ENCODE assay signal across 8 cellular contexts in genomic region chr10:43287056-43288007, GRCh38. TPM values are rescaled to one million over a fixed set of nuclear protein-coding genes. Genes with fewer than 3 reads are reported as not detected.
A peak's percentile ranks its signal among the peaks of the same experiment; 100 is the strongest.
DNase-seq lines count a peak whose midpoint lies in the region; ATAC-seq and TF ChIP-seq lines count a peak whose summit lies in the region.

No MANE protein-coding gene starts in this region.

- H3K27ac ChIP-seq in osteoblast (ENCODE audit: low read depth, low read length) (no peak overlapping the region), H9 (ENCODE audit: insufficient read length, low read depth, low read length) (no peak overlapping the region)

- no peaks in the 10 kb centered on the region for H3K36me3 Mint-ChIP-seq in activated naive CD4-positive, alpha-beta T cell treated with anti-CD3 and anti-CD28 coated beads, Interleukin-2, amount 50 U/mL, for 24 hours
- no peaks in the 10 kb centered on the region for H3K36me3 Mint-ChIP-seq in H9 (ENCODE audit: insufficient read depth in 1 of 3, low read depth in 3 of 3)

- H3K27me3 ChIP-seq in osteoblast (ENCODE audit: insufficient read depth, low read length) (peaks cover 4% of the 10 kb centered on the region), H9 (ENCODE audit: insufficient read depth, low read length) (no peaks in the 10 kb centered on the region)

- TF ChIP-seq CTCF in osteoblast (IDR thresholded peaks at IDR 0.05; ENCODE audit: extremely low read depth, low read depth, low read length): no peak
- TF ChIP-seq CTCF in H9 (conservative IDR thresholded peaks at IDR 0.05): no peak

- H2AFZ ChIP-seq in osteoblast (ENCODE audit: low read length): no peak overlapping the region
- H2AFZ ChIP-seq in H9 (ENCODE audit: low read length): no peak overlapping the region

- H4K91ac ChIP-seq in H9 (ENCODE audit: insufficient read length, low read depth, low read length): no peak overlapping the region

- H3K79me2 ChIP-seq in osteoblast (ENCODE audit: insufficient read depth, low read length) (no peaks in the 10 kb centered on the region), H9 (ENCODE audit: insufficient read depth, low read length) (no peaks in the 10 kb centered on the region)

- WGBS in H9 (ENCODE audit: extremely low coverage, insufficient read length, low lambda C conversion rate): no CpG with 5 or more reads among the region's 11 CpGs

- no peak overlapping the region for H3K56ac ChIP-seq in H9 (ENCODE audit: insufficient read length, low read depth, low read length)

- no peak overlapping the region for H3K4me3 ChIP-seq in osteoblast (ENCODE audit: insufficient read depth, low read length)

- no peak overlapping the region for H2BK20ac ChIP-seq in H9 (ENCODE audit: low read depth, low read length, poor library complexity, severe bottlenecking)

- no peaks in the 10 kb centered on the region for H4K20me1 ChIP-seq in osteoblast (ENCODE audit: insufficient read depth, low read length)
- H4K20me1 ChIP-seq in H9 (ENCODE audit: control insufficient read depth, insufficient read depth, insufficient read length): no peaks in the 10 kb centered on the region

- DNase-seq in OCI-M1 (lab: John Stamatoyannopoulos, UW) (peak; percentile 71), osteoblast (ENCODE audit: insufficient read length, low spot score, missing footprints) (peak; percentile 42), H9 (no peak), SHP77 treated with DMSO at 0.1 percent for 48 hours (lab: John Stamatoyannopoulos, UW) (no peak)

- H3K9me3 Mint-ChIP-seq in activated naive CD4-positive, alpha-beta T cell treated with anti-CD3 and anti-CD28 coated beads, Interleukin-2, amount 50 U/mL, for 24 hours: no peaks in the 10 kb centered on the region
- no peaks in the 10 kb centered on the region for H3K9me3 Mint-ChIP-seq in H9

- H4K5ac ChIP-seq in H9 (ENCODE audit: insufficient read length, low read depth, low read length): no peak overlapping the region

- no peaks in the 10 kb centered on the region for H3K23me2 ChIP-seq in H9 (ENCODE audit: insufficient read length, low read depth, low read length, poor library complexity, severe bottlenecking)

- H3K14ac ChIP-seq in H9 (ENCODE audit: insufficient read depth, low read length): no peak overlapping the region

- no peaks in the 10 kb centered on the region for H3K27me3 Mint-ChIP-seq in activated naive CD4-positive, alpha-beta T cell treated with anti-CD3 and anti-CD28 coated beads, Interleukin-2, amount 50 U/mL, for 24 hours
- H3K27me3 Mint-ChIP-seq in H9 (ENCODE audit: low read depth): peaks cover 10% of the 10 kb centered on the region

- no peak overlapping the region for H2AK5ac ChIP-seq in H9 (ENCODE audit: insufficient read length, low read length)

- no peak overlapping the region for H3K9ac ChIP-seq in H9 (ENCODE audit: extremely low read depth, insufficient read length, low read length)

- H3K23ac ChIP-seq in H9 (ENCODE audit: insufficient read length, low read depth, low read length): no peak overlapping the region

- no peak overlapping the region for H3T11ph ChIP-seq in H9 (ENCODE audit: low read length)

- no peak overlapping the region for H4K8ac ChIP-seq in H9 (replicated peaks; ENCODE audit: insufficient read length, low read depth, low read length)

- H3K4me2 ChIP-seq in osteoblast (ENCODE audit: insufficient read depth, low read length) (no peak overlapping the region), H9 (ENCODE audit: insufficient read depth, insufficient read length, low read length) (no peak overlapping the region)

- H3K4me1 ChIP-seq in osteoblast (ENCODE audit: insufficient read depth, low read length) (no peaks in the 10 kb centered on the region), H9 (ENCODE audit: insufficient read depth, low read length) (no peaks in the 10 kb centered on the region; the same call in 1 of the 2 replicates)

- peak overlapping the region; percentile 82 for H3K27ac Mint-ChIP-seq in activated naive CD4-positive, alpha-beta T cell treated with anti-CD3 and anti-CD28 coated beads, Interleukin-2, amount 50 U/mL, for 24 hours
- H3K27ac Mint-ChIP-seq in H9: no peak overlapping the region; a peak in 1 of 7 replicates

- no peak overlapping the region for H2BK120ac ChIP-seq in H9 (ENCODE audit: low read depth, low read length, poor library complexity, severe bottlenecking)

- no peak overlapping the region for H2BK15ac ChIP-seq in H9 (ENCODE audit: low read depth, low read length)

- no peaks in the 10 kb centered on the region for H3K9me3 ChIP-seq in osteoblast (ENCODE audit: low read depth, low read length)
- no peaks in the 10 kb centered on the region for H3K9me3 ChIP-seq in H9 (ENCODE audit: control insufficient read depth, low read depth, low read length)

- no peak overlapping the region for H2BK5ac ChIP-seq in H9 (ENCODE audit: insufficient read length, low read length)

- no peaks in the 10 kb centered on the region for H3K36me3 ChIP-seq in osteoblast (ENCODE audit: insufficient read depth, low read length)

- no peaks in the 10 kb centered on the region for H3K79me1 ChIP-seq in H9 (ENCODE audit: insufficient read depth, low read depth, low read length, poor library complexity, severe bottlenecking)

- peaks cover 32% of the 10 kb centered on the region for H3K4me1 Mint-ChIP-seq in activated naive CD4-positive, alpha-beta T cell treated with anti-CD3 and anti-CD28 coated beads, Interleukin-2, amount 50 U/mL, for 24 hours
- H3K4me1 Mint-ChIP-seq in H9: peaks cover 9 to 14% of the 10 kb centered on the region in 2 experiments

- peak overlapping the region; percentile 63 for H3K4me3 Mint-ChIP-seq in activated naive CD4-positive, alpha-beta T cell treated with anti-CD3 and anti-CD28 coated beads, Interleukin-2, amount 50 U/mL, for 24 hours
- H3K4me3 Mint-ChIP-seq in H9: no peak overlapping the region

- no peak overlapping the region for H3K18ac ChIP-seq in H9 (ENCODE audit: insufficient read length, low read depth, low read length)

- ATAC-seq in GM18520 (IDR thresholded peaks at IDR 0.05; ENCODE audit: unreplicated experiment) (peak; percentile 73), HG02798 (IDR thresholded peaks at IDR 0.05; ENCODE audit: poor library complexity, unreplicated experiment) (peak; percentile 73), HG02840 (IDR thresholded peaks at IDR 0.05; ENCODE audit: low FRiP score, unreplicated experiment) (no peak)

- H2BK12ac ChIP-seq in H9 (ENCODE audit: insufficient read length, low read depth, low read length): no peak overlapping the region

- no peak overlapping the region for H3K4ac ChIP-seq in H9 (ENCODE audit: low read depth, low read length)

RNA-seq across cellular contexts. Expression of gene RASGEF1A, which starts 20.5 kb away (rescaled TPM):
- 1.1 TPM in 1 of 2 replicates, not detected in the other for total RNA-seq in osteoblast
- total RNA-seq in H9 (2021): 17.6 and 20.0 TPM in 2 replicates

Comparison
In these comparisons a context has a peak if more than half of its experiments do, and no peak if none do; other contexts are left out.
1. DNase-seq: peak in OCI-M1 (single experiment) and osteoblast (single experiment); none in H9 (single experiment) and SHP77 treated with DMSO at 0.1 percent for 48 hours (single experiment).